ENCODE assay signal across 1 cellular context in genomic region chr6:161411265-161411944, GRCh38.
TF ChIP-seq lines count a peak whose summit lies in the region.

No MANE protein-coding gene starts in this region.

TF ChIP-seq in H1, 55 proteins besides CTCF, POLR2A, EP300 and RAD21:
- TF ChIP-seq BCL11A (IDR thresholded peaks at IDR 0.05; ENCODE audit: low read depth in 2 of 2, low read length in 2 of 2) (no peak), EGR1 (IDR thresholded peaks at IDR 0.05; ENCODE audit: borderline replicate concordance, low read depth, low read length) (no peak), MAX (IDR thresholded peaks at IDR 0.05) (no peak), EZH2 (IDR thresholded peaks at IDR 0.05; ENCODE audit: low read depth, low read length, severe bottlenecking) (no peak), CHD1 (IDR thresholded peaks at IDR 0.05; ENCODE audit: low read depth, low read length) (no peak), NRF1 (IDR thresholded peaks at IDR 0.05; ENCODE audit: low read depth, low read length) (no peak), TBP (IDR thresholded peaks at IDR 0.05; ENCODE audit: low read depth, low read length) (no peak), GABPA (IDR thresholded peaks at IDR 0.05; ENCODE audit: borderline replicate concordance, insufficient read depth, low read length) (no peak), GTF2F1 (IDR thresholded peaks at IDR 0.05; ENCODE audit: borderline replicate concordance, low read depth, low read length) (no peak), ATF2 (IDR thresholded peaks at IDR 0.05; ENCODE audit: low read length) (no peak), POLR2AphosphoS5 (IDR thresholded peaks at IDR 0.05; ENCODE audit: low read depth, low read length) (no peak), SP1 (IDR thresholded peaks at IDR 0.05; ENCODE audit: low read depth, low read length) (no peak), RFX5 (IDR thresholded peaks at IDR 0.05; ENCODE audit: borderline replicate concordance, low read depth, low read length) (no peak), E2F6 (IDR thresholded peaks at IDR 0.05) (no peak), RBBP5 (IDR thresholded peaks at IDR 0.05; ENCODE audit: borderline replicate concordance, low read depth, low read length) (no peak), SP4 (IDR thresholded peaks at IDR 0.05; ENCODE audit: low read length) (no peak), CBX5 (IDR thresholded peaks at IDR 0.05; ENCODE audit: low read depth, low read length) (no peak)
